In genomic region chr9:130310456-130310855, GRCh38 we compare ENCODE assay signal across 28 cellular contexts. TPM values are rescaled to one million over a fixed set of nuclear protein-coding genes. Genes with fewer than 3 reads are reported as not detected.
"Had no signal": no experiment of that assay in that cellular context is flagged by ENCODE, and none has a peak within 500 bp of the region (broad histone marks: within the 10 kb centered on the region; RNA-seq: fewer than 3 reads in every experiment).

No MANE protein-coding gene starts in this region.

- H3K4me3 Mint-ChIP-seq: naive thymus-derived CD4-positive, alpha-beta T cell; natural killer cell; nephron; stimulated activated effector memory CD8-positive, alpha-beta T cell treated with anti-CD3 and anti-CD28 coated beads, Interleukin-12 subunit alpha, Interleukin-12 subunit beta, amount 100 ng/mL, for 72 hours; stimulated activated naive B cell treated with anti-CD40 and anti-IgM and Interleukin-4, amounts not matched to agents 10 μg/mL and 1 μg/mL and 100 μg/mL, for 72 hours had no signal

- DNase-seq: naive thymus-derived CD4-positive, alpha-beta T cell; natural killer cell; nucleus accumbens; ovary; right lobe of liver; sigmoid colon; small intestine; stimulated activated CD4-positive, alpha-beta T cell treated with anti-CD3 and anti-CD28 coated beads, Interleukin-15, amount 100 ng/mL, for 24 hours; stimulated activated CD4-positive, alpha-beta T cell treated with anti-CD3 and anti-CD28 coated beads, Interleukin-2, amount 100 ng/mL, for 24 hours; stimulated activated CD4-positive, alpha-beta T cell treated with anti-CD3 and anti-CD28 coated beads, Interleukin-2, amount 100 ng/mL, for 48 hours; stimulated activated CD4-positive, alpha-beta T cell treated with anti-CD3 and anti-CD28 coated beads, Interleukin-4, amount 100 ng/mL, for 24 hours; stimulated activated naive B cell treated with anti-CD40 and anti-IgM and Interleukin-4, amounts not matched to agents 10 μg/mL and 1 μg/mL and 100 μg/mL, for 72 hours; stimulated activated naive CD4-positive, alpha-beta T cell treated with Interleukin-2 at 50 U/mL for 16 hours; stomach; thyroid gland; trophoblast cell; upper lobe of left lung had no signal

- H3K9ac ChIP-seq: parathyroid adenoma had no signal

- H2AFZ ChIP-seq: parathyroid adenoma had no signal

- H3K4me1 ChIP-seq: parathyroid adenoma, psoas muscle had no signal

- H3K36me3 ChIP-seq: neutrophil, ovary, right lobe of liver, stomach, thoracic aorta, thyroid gland, tibial nerve, upper lobe of left lung, vagina had no signal

- H3K27ac Mint-ChIP-seq: naive thymus-derived CD4-positive, alpha-beta T cell; natural killer cell; nephron; progenitor cell of endocrine pancreas; stimulated activated effector memory CD8-positive, alpha-beta T cell treated with anti-CD3 and anti-CD28 coated beads, Interleukin-12 subunit alpha, Interleukin-12 subunit beta, amount 100 ng/mL, for 72 hours; stimulated activated naive B cell treated with anti-CD40 and anti-IgM and Interleukin-4, amounts not matched to agents 10 μg/mL and 1 μg/mL and 100 μg/mL, for 72 hours had no signal

- H3K27me3 ChIP-seq: neutrophil, ovary, right lobe of liver, sigmoid colon, thyroid gland, tibial nerve, upper lobe of left lung, vagina had no signal

- H3K4me1 Mint-ChIP-seq: naive thymus-derived CD4-positive, alpha-beta T cell; natural killer cell; nephron had no signal

- ATAC-seq: naive thymus-derived CD4-positive, alpha-beta T cell; natural killer cell; right cardiac atrium; right lobe of liver; stimulated activated effector memory CD8-positive, alpha-beta T cell treated with anti-CD3 and anti-CD28 coated beads, Interleukin-12 subunit alpha, Interleukin-12 subunit beta, amount 100 ng/mL, for 72 hours; stimulated activated naive B cell treated with anti-CD40 and anti-IgM and Interleukin-4, amounts not matched to agents 10 μg/mL and 1 μg/mL and 100 μg/mL, for 72 hours had no signal

- H3K9me3 Mint-ChIP-seq: naive thymus-derived CD4-positive, alpha-beta T cell; natural killer cell; nephron; stimulated activated effector memory CD8-positive, alpha-beta T cell treated with anti-CD3 and anti-CD28 coated beads, Interleukin-12 subunit alpha, Interleukin-12 subunit beta, amount 100 ng/mL, for 72 hours; stimulated activated naive B cell treated with anti-CD40 and anti-IgM and Interleukin-4, amounts not matched to agents 10 μg/mL and 1 μg/mL and 100 μg/mL, for 72 hours had no signal

- H3K9me3 ChIP-seq: neutrophil, ovary, psoas muscle, right lobe of liver, sigmoid colon, stomach, thoracic aorta, thyroid gland, tibial nerve, upper lobe of left lung, vagina had no signal

- H3K4me3 ChIP-seq: ovary, psoas muscle, right lobe of liver, sigmoid colon, stomach, thoracic aorta, thyroid gland, tibial nerve, upper lobe of left lung, vagina had no signal

- H3K36me3 Mint-ChIP-seq: naive thymus-derived CD4-positive, alpha-beta T cell; natural killer cell; stimulated activated effector memory CD8-positive, alpha-beta T cell treated with anti-CD3 and anti-CD28 coated beads, Interleukin-12 subunit alpha, Interleukin-12 subunit beta, amount 100 ng/mL, for 72 hours; stimulated activated naive B cell treated with anti-CD40 and anti-IgM and Interleukin-4, amounts not matched to agents 10 μg/mL and 1 μg/mL and 100 μg/mL, for 72 hours had no signal

- H3K27ac ChIP-seq: neutrophil, ovary, parathyroid adenoma, psoas muscle, right lobe of liver, stomach, thoracic aorta, thyroid gland, tibial nerve, upper lobe of left lung, vagina had no signal

- H3K79me2 ChIP-seq: parathyroid adenoma had no signal

RNA-seq across cellular contexts. Expression of gene HMCN2, which starts 44.9 kb away (rescaled TPM):
- total RNA-seq: naive thymus-derived CD4-positive, alpha-beta T cell; natural killer cell; renal cortical epithelial cell had no signal
- polyA plus RNA-seq: naive thymus-derived CD4-positive, alpha-beta T cell had no signal
